Comparison of ENCODE assay signal across 29 cellular contexts in genomic region chr14:32596390-32596789, GRCh38.
"Had no signal": no experiment of that assay in that cellular context is flagged by ENCODE, and none has a peak within 500 bp of the region (broad histone marks: within the 10 kb centered on the region; RNA-seq: fewer than 3 reads in every experiment).

No MANE protein-coding gene starts in this region.

- H3K9me3 ChIP-seq: left lung, lower lobe of right lung, pancreas, prostate gland, stomach, testis, thyroid gland, transverse colon, upper lobe of left lung, vagina had no signal

- FAIRE-seq: kidney, pancreas had no signal

- DNase-seq: kidney; left colon; left lung; lower lobe of right lung; mammary epithelial cell; mesenchymal stem cell; naive thymus-derived CD8-positive, alpha-beta T cell; nucleus accumbens; pancreas; posterior cingulate gyrus; retina; right cardiac atrium; stimulated activated CD4-positive, alpha-beta T cell treated with anti-CD3 and anti-CD28 coated beads, Interleukin-12 subunit alpha, Interleukin-12 subunit beta, amount 100 ng/mL, for 4 hours; stimulated activated CD4-positive, alpha-beta T cell treated with anti-CD3 and anti-CD28 coated beads, Interleukin-15, amount 100 ng/mL, for 24 hours; stimulated activated CD4-positive, alpha-beta T cell treated with anti-CD3 and anti-CD28 coated beads, Interleukin-2, amount 100 ng/mL, for 24 hours; stimulated activated CD4-positive, alpha-beta T cell treated with anti-CD3 and anti-CD28 coated beads, Interleukin-4, amount 100 ng/mL, for 1 hour; stimulated activated naive B cell treated with anti-CD40 and anti-IgM and Interleukin-4, amounts not matched to agents 10 μg/mL and 1 μg/mL and 100 μg/mL, for 72 hours; stimulated activated naive CD8-positive, alpha-beta T cell treated with anti-CD3 and anti-CD28 coated beads, Interleukin-15, Interleukin-2, amounts not matched to agents 100 U/mL and 50 U/mL, for 24 hours; stomach; testis; thyroid gland; transverse colon; upper lobe of left lung had no signal

- ATAC-seq: left colon; left lung; lower lobe of right lung; naive thymus-derived CD8-positive, alpha-beta T cell; pancreas; right cardiac atrium; sciatic nerve; stimulated activated naive B cell treated with anti-CD40 and anti-IgM and Interleukin-4, amounts not matched to agents 10 μg/mL and 1 μg/mL and 100 μg/mL, for 72 hours; stimulated activated naive CD8-positive, alpha-beta T cell treated with anti-CD3 and anti-CD28 coated beads, Interleukin-15, Interleukin-2, amounts not matched to agents 100 U/mL and 50 U/mL, for 24 hours had no signal

- H3K27ac Mint-ChIP-seq: naive thymus-derived CD8-positive, alpha-beta T cell; nephron; stimulated activated naive B cell treated with anti-CD40 and anti-IgM and Interleukin-4, amounts not matched to agents 10 μg/mL and 1 μg/mL and 100 μg/mL, for 72 hours had no signal

- H3K4me1 ChIP-seq: left lung, lower lobe of right lung, pancreas, prostate gland, thyroid gland had no signal

- H3K27ac ChIP-seq: left lung, lower lobe of right lung, pancreas, prostate gland, skin epidermis, stomach, testis, thyroid gland, transverse colon, upper lobe of left lung, vagina had no signal

- H3K27me3 Mint-ChIP-seq: stimulated activated naive B cell treated with anti-CD40 and anti-IgM and Interleukin-4, amounts not matched to agents 10 μg/mL and 1 μg/mL and 100 μg/mL, for 72 hours had no signal

- H3K4me3 Mint-ChIP-seq: naive thymus-derived CD8-positive, alpha-beta T cell; nephron; neural crest cell; stimulated activated naive B cell treated with anti-CD40 and anti-IgM and Interleukin-4, amounts not matched to agents 10 μg/mL and 1 μg/mL and 100 μg/mL, for 72 hours had no signal

- H3K4me3 ChIP-seq: left lung, lower lobe of right lung, pancreas, prostate gland, skin epidermis, stomach, testis, thyroid gland, transverse colon, upper lobe of left lung, vagina had no signal

- H3K36me3 Mint-ChIP-seq: naive thymus-derived CD8-positive, alpha-beta T cell; stimulated activated naive B cell treated with anti-CD40 and anti-IgM and Interleukin-4, amounts not matched to agents 10 μg/mL and 1 μg/mL and 100 μg/mL, for 72 hours had no signal

- H3K9me3 Mint-ChIP-seq: nephron; neural crest cell; stimulated activated naive B cell treated with anti-CD40 and anti-IgM and Interleukin-4, amounts not matched to agents 10 μg/mL and 1 μg/mL and 100 μg/mL, for 72 hours had no signal

- H3K4me1 Mint-ChIP-seq: naive thymus-derived CD8-positive, alpha-beta T cell; stimulated activated naive B cell treated with anti-CD40 and anti-IgM and Interleukin-4, amounts not matched to agents 10 μg/mL and 1 μg/mL and 100 μg/mL, for 72 hours had no signal

- H3K27me3 ChIP-seq: left lung, pancreas, stomach, testis, thyroid gland, transverse colon, upper lobe of left lung, vagina had no signal

- H3K36me3 ChIP-seq: left lung, lower lobe of right lung, pancreas, prostate gland, stomach, thyroid gland, transverse colon, upper lobe of left lung, vagina had no signal
